In the genomic region with DNA sequence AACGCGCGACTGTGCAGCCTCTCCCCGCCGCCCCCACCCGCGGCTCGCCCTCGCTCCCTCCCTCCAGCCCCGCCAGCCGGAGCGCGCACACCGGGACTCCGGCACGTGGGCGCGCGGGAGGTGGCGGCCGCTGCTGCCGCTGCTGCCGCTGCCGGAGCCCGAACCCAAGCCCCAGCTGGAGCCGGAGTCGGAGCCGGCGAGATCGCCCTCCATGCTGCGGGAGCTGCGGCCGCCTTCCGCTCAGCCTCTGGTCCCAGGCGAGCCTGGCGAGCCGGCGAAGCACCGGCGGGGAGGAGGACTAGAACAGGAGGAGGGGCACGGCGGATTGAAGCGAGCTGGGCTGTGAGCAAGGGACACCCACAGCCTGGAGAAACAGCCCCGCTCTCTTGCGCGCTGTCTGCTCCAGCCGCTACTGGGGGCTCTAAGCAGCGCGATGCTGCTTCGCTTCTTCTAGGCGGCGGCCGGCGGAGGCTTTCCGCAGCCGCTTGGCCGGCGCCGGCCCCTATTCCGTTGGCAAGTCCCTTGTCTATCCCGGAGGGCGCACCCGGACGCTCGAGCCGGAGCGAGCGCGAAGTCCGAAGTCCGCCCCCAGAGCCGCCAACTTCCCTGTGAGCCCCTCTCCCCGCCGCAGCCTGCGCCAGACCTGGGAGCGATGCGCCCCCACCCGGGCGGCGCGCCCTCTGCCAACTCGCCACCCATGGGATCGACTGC, we compare ENCODE assay signal across 9 cellular contexts.
DNase-seq lines count a peak whose midpoint lies in the region; ATAC-seq and TF ChIP-seq lines count a peak whose summit lies in the region.
"Had no signal": no experiment of that assay in that cellular context is flagged by ENCODE, and none has a peak within 500 bp of the region (broad histone marks: within the 10 kb centered on the region; RNA-seq: fewer than 3 reads in every experiment).

No MANE protein-coding gene starts in this region.

- ATAC-seq in activated CD8-positive, alpha-beta T cell treated with anti-CD3 and anti-CD28 coated beads for 36 hours, result peak; percentile 13
- no peak for ATAC-seq in activated CD8-positive, alpha-beta T cell treated with anti-CD3 and anti-CD28 coated beads, Interleukin-2, amount 10 ng/mL, durations not matched to agents 7 days and 5 days
- peak; percentile 65 for ATAC-seq in central memory CD8-positive, alpha-beta T cell (replicated peaks; ENCODE audit: extremely low read depth, poor library complexity, severe bottlenecking)

- no peaks in the 10 kb centered on the region for H3K36me3 Mint-ChIP-seq in activated CD8-positive, alpha-beta T cell treated with anti-CD3 and anti-CD28 coated beads for 36 hours (ENCODE audit: low read depth)
- H3K36me3 Mint-ChIP-seq in activated CD8-positive, alpha-beta T cell treated with anti-CD3 and anti-CD28 coated beads, Interleukin-2, amount 10 ng/mL, durations not matched to agents 7 days and 5 days (ENCODE audit: low read depth), result no peaks in the 10 kb centered on the region
- H3K36me3 Mint-ChIP-seq in central memory CD8-positive, alpha-beta T cell (ENCODE audit: insufficient read depth), result no peaks in the 10 kb centered on the region
- no peaks in the 10 kb centered on the region for H3K36me3 Mint-ChIP-seq in activated T-helper 1 cell treated with anti-CD3 and anti-CD28 coated beads, Interleukin-12 subunit alpha, Interleukin-12 subunit beta, Interleukin-2, Interleukin-4 antibody, amounts not matched to agents 30 ng/mL and 10 ng/mL and 1 ng/mL, durations not matched to agents 14 hours and 24 hours and 36 hours (ENCODE audit: low read depth)

- H3K9me3 Mint-ChIP-seq in activated CD8-positive, alpha-beta T cell treated with anti-CD3 and anti-CD28 coated beads for 36 hours, result no peaks in the 10 kb centered on the region
- no peaks in the 10 kb centered on the region for H3K9me3 Mint-ChIP-seq in activated CD8-positive, alpha-beta T cell treated with anti-CD3 and anti-CD28 coated beads, Interleukin-2, amount 10 ng/mL, durations not matched to agents 7 days and 5 days (ENCODE audit: insufficient read depth)
- H3K9me3 Mint-ChIP-seq in central memory CD8-positive, alpha-beta T cell, result no peaks in the 10 kb centered on the region
- H3K9me3 Mint-ChIP-seq in activated T-helper 1 cell treated with anti-CD3 and anti-CD28 coated beads, Interleukin-12 subunit alpha, Interleukin-12 subunit beta, Interleukin-2, Interleukin-4 antibody, amounts not matched to agents 30 ng/mL and 10 ng/mL and 1 ng/mL, durations not matched to agents 14 hours and 24 hours and 36 hours, result peaks cover 4% of the 10 kb centered on the region

- peaks cover 2% of the 10 kb centered on the region for H3K4me1 Mint-ChIP-seq in activated CD8-positive, alpha-beta T cell treated with anti-CD3 and anti-CD28 coated beads for 36 hours (ENCODE audit: low read depth)
- H3K4me1 Mint-ChIP-seq in activated CD8-positive, alpha-beta T cell treated with anti-CD3 and anti-CD28 coated beads, Interleukin-2, amount 10 ng/mL, durations not matched to agents 7 days and 5 days (ENCODE audit: low read depth), result no peaks in the 10 kb centered on the region
- peaks cover 22% of the 10 kb centered on the region for H3K4me1 Mint-ChIP-seq in central memory CD8-positive, alpha-beta T cell
- no peaks in the 10 kb centered on the region for H3K4me1 Mint-ChIP-seq in activated T-helper 1 cell treated with anti-CD3 and anti-CD28 coated beads, Interleukin-12 subunit alpha, Interleukin-12 subunit beta, Interleukin-2, Interleukin-4 antibody, amounts not matched to agents 30 ng/mL and 10 ng/mL and 1 ng/mL, durations not matched to agents 14 hours and 24 hours and 36 hours (ENCODE audit: low read depth)

- no peak overlapping the region for H3K27ac Mint-ChIP-seq in activated CD8-positive, alpha-beta T cell treated with anti-CD3 and anti-CD28 coated beads for 36 hours
- no peak overlapping the region for H3K27ac Mint-ChIP-seq in activated CD8-positive, alpha-beta T cell treated with anti-CD3 and anti-CD28 coated beads, Interleukin-2, amount 10 ng/mL, durations not matched to agents 7 days and 5 days
- no peak overlapping the region for H3K27ac Mint-ChIP-seq in central memory CD8-positive, alpha-beta T cell (ENCODE audit: low read depth)
- no peak overlapping the region for H3K27ac Mint-ChIP-seq in activated T-helper 1 cell treated with anti-CD3 and anti-CD28 coated beads, Interleukin-12 subunit alpha, Interleukin-12 subunit beta, Interleukin-2, Interleukin-4 antibody, amounts not matched to agents 30 ng/mL and 10 ng/mL and 1 ng/mL, durations not matched to agents 14 hours and 24 hours and 36 hours

- POLR2A ChIA-PET in activated CD8-positive, alpha-beta T cell treated with anti-CD3 and anti-CD28 coated beads for 36 hours (lab: Charles Lee), result no interaction called here
- POLR2A ChIA-PET in activated CD8-positive, alpha-beta T cell treated with anti-CD3 and anti-CD28 coated beads, Interleukin-2, amount 10 ng/mL, durations not matched to agents 7 days and 5 days (lab: Charles Lee), result no interaction called here

- peak overlapping the region in 2 of 3 donors; percentile 63 to 87 for H3K9ac ChIP-seq in skeletal muscle tissue (ENCODE audit: low read depth in 1 of 3, low read length in 3 of 3)
- H3K9ac ChIP-seq: BLaER1 had no signal

- CTCF ChIA-PET in activated CD8-positive, alpha-beta T cell treated with anti-CD3 and anti-CD28 coated beads for 36 hours (lab: Charles Lee), result no interaction called here
- CTCF ChIA-PET in activated CD8-positive, alpha-beta T cell treated with anti-CD3 and anti-CD28 coated beads, Interleukin-2, amount 10 ng/mL, durations not matched to agents 7 days and 5 days (lab: Charles Lee), result no interaction called here

- intact Hi-C loops in activated CD8-positive, alpha-beta T cell treated with anti-CD3 and anti-CD28 coated beads for 36 hours (cut with micrococcal nuclease), result no loop called here
- intact Hi-C loops in activated T-helper 1 cell treated with anti-CD3 and anti-CD28 coated beads, Interleukin-12 subunit alpha, Interleukin-12 subunit beta, Interleukin-2, Interleukin-4 antibody, amounts not matched to agents 30 ng/mL and 10 ng/mL and 1 ng/mL, durations not matched to agents 14 hours and 24 hours and 36 hours (cut with micrococcal nuclease), result loop anchor here (5.0 kb wide), 1 partner anchor 1256 kb away; no protein-coding TSS in a partner anchor

- no peak for TF ChIP-seq CTCF in activated CD8-positive, alpha-beta T cell treated with anti-CD3 and anti-CD28 coated beads for 36 hours (IDR thresholded peaks at IDR 0.05)

- peak; percentile 1 for DNase-seq in activated CD8-positive, alpha-beta T cell treated with anti-CD3 and anti-CD28 coated beads for 36 hours
- DNase-seq in activated CD8-positive, alpha-beta T cell treated with anti-CD3 and anti-CD28 coated beads, Interleukin-2, amount 10 ng/mL, durations not matched to agents 7 days and 5 days, result no peak
- DNase-seq in central memory CD8-positive, alpha-beta T cell (ENCODE audit: low spot score in 2 of 2), result no peak
- DNase-seq in islet precursor cell (peak; percentile 87), RKO (ENCODE audit: low spot score) (no peak)
- DNase-seq in stimulated activated naive CD4-positive, alpha-beta T cell treated with Interleukin-2 at 50 U/mL for 16 hours (lab: John Stamatoyannopoulos, UW), result no peak
- no peak for DNase-seq in activated T-helper 1 cell treated with anti-CD3 and anti-CD28 coated beads, Interleukin-12 subunit alpha, Interleukin-12 subunit beta, Interleukin-2, Interleukin-4 antibody, amounts not matched to agents 30 ng/mL and 10 ng/mL and 1 ng/mL, durations not matched to agents 14 hours and 24 hours and 36 hours (ENCODE audit: low spot score)

- H3K4me3 Mint-ChIP-seq in activated CD8-positive, alpha-beta T cell treated with anti-CD3 and anti-CD28 coated beads for 36 hours, result no peak overlapping the region
- no peak overlapping the region for H3K4me3 Mint-ChIP-seq in activated CD8-positive, alpha-beta T cell treated with anti-CD3 and anti-CD28 coated beads, Interleukin-2, amount 10 ng/mL, durations not matched to agents 7 days and 5 days
- peak overlapping the region; percentile 65 for H3K4me3 Mint-ChIP-seq in central memory CD8-positive, alpha-beta T cell
- no peak overlapping the region for H3K4me3 Mint-ChIP-seq in activated T-helper 1 cell treated with anti-CD3 and anti-CD28 coated beads, Interleukin-12 subunit alpha, Interleukin-12 subunit beta, Interleukin-2, Interleukin-4 antibody, amounts not matched to agents 30 ng/mL and 10 ng/mL and 1 ng/mL, durations not matched to agents 14 hours and 24 hours and 36 hours

- H3K4me1 ChIP-seq in skeletal muscle tissue (ENCODE audit: control insufficient read depth in 3 of 3, insufficient read depth in 3 of 3, low read length in 3 of 3), result peaks cover 24 to 44% (median 42%) of the 10 kb centered on the region in 3 donors
- H3K4me1 ChIP-seq: BLaER1 had no signal

- peak overlapping the region; percentile 59 for H3K27ac ChIP-seq in skeletal muscle tissue (ENCODE audit: low read depth, low read length)
- H3K27ac ChIP-seq: BLaER1 had no signal

- H3K36me3 ChIP-seq in skeletal muscle tissue (ENCODE audit: control insufficient read depth in 3 of 3, insufficient read depth in 3 of 3, low read length in 3 of 3), result no peaks in the 10 kb centered on the region
- H3K36me3 ChIP-seq: BLaER1 had no signal

- H3K27me3 ChIP-seq in skeletal muscle tissue (ENCODE audit: control insufficient read depth in 3 of 3, insufficient read depth in 3 of 3, low read length in 3 of 3), result peaks cover 5 to 32% (median 9%) of the 10 kb centered on the region in 3 donors
- H3K27me3 ChIP-seq: BLaER1 had no signal

- no peaks in the 10 kb centered on the region for H3K9me3 ChIP-seq in skeletal muscle tissue (ENCODE audit: control insufficient read depth in 3 of 3, low read length in 3 of 3)

- H3K4me3 ChIP-seq in skeletal muscle tissue (ENCODE audit: low read length in 3 of 3), result peak overlapping the region; percentile 69 to 77 (median 73)
- H3K4me3 ChIP-seq: BLaER1 had no signal

- peaks cover 38% of the 10 kb centered on the region for H3K27me3 Mint-ChIP-seq in activated CD8-positive, alpha-beta T cell treated with anti-CD3 and anti-CD28 coated beads for 36 hours
- H3K27me3 Mint-ChIP-seq in activated CD8-positive, alpha-beta T cell treated with anti-CD3 and anti-CD28 coated beads, Interleukin-2, amount 10 ng/mL, durations not matched to agents 7 days and 5 days (ENCODE audit: low read depth), result peaks cover 36% of the 10 kb centered on the region
- H3K27me3 Mint-ChIP-seq in central memory CD8-positive, alpha-beta T cell, result peaks cover 75% of the 10 kb centered on the region
- H3K27me3 Mint-ChIP-seq in activated T-helper 1 cell treated with anti-CD3 and anti-CD28 coated beads, Interleukin-12 subunit alpha, Interleukin-12 subunit beta, Interleukin-2, Interleukin-4 antibody, amounts not matched to agents 30 ng/mL and 10 ng/mL and 1 ng/mL, durations not matched to agents 14 hours and 24 hours and 36 hours (ENCODE audit: insufficient read depth), result peaks cover 42% of the 10 kb centered on the region

Comparison
In these comparisons a context has a peak if more than half of its experiments do, and no peak if none do; other contexts are left out.
1. DNase-seq: peak in activated CD8-positive, alpha-beta T cell treated with anti-CD3 and anti-CD28 coated beads for 36 hours (single experiment) and islet precursor cell (single experiment); none in activated CD8-positive, alpha-beta T cell treated with anti-CD3 and anti-CD28 coated beads, Interleukin-2, amount 10 ng/mL, durations not matched to agents 7 days and 5 days (single experiment), central memory CD8-positive, alpha-beta T cell (0 of 2), RKO (single experiment), stimulated activated naive CD4-positive, alpha-beta T cell treated with Interleukin-2 at 50 U/mL for 16 hours (single experiment) and activated T-helper 1 cell treated with anti-CD3 and anti-CD28 coated beads, Interleukin-12 subunit alpha, Interleukin-12 subunit beta, Interleukin-2, Interleukin-4 antibody, amounts not matched to agents 30 ng/mL and 10 ng/mL and 1 ng/mL, durations not matched to agents 14 hours and 24 hours and 36 hours (single experiment).